19 cellular contexts compared by ENCODE assay signal in the genomic region with DNA sequence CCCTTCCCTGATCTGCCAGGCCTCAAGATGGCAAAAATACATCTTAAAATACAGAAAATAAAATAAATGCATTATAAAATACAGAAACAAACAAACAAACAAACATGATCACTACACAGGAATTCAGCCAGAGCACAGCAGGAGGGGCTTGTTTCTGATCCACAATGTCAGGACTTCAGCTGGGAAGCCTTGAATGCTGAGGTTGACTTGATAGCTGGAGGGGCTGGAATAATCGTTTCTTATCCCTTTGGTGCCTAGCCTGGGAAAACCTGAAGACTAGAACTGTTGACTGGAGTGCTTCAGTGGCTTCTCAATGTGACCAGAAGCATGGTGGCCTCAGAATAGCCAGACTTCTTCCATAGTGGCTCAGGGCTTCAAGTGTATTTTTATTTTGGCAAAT. TPM values are rescaled to one million over a fixed set of nuclear protein-coding genes. Genes with fewer than 3 reads are reported as not detected.
A peak's percentile ranks its signal among the peaks of the same experiment; 100 is the strongest.
DNase-seq lines count a peak whose midpoint lies in the region; ATAC-seq and TF ChIP-seq lines count a peak whose summit lies in the region.
"Had no signal": no experiment of that assay in that cellular context is flagged by ENCODE, and none has a peak within 500 bp of the region (broad histone marks: within the 10 kb centered on the region; RNA-seq: fewer than 3 reads in every experiment).

No MANE protein-coding gene starts in this region.

- no peak overlapping the region for H2BK15ac ChIP-seq in mesendoderm (replicated peaks; ENCODE audit: low read depth)

- H3K4me1 Mint-ChIP-seq in natural killer cell treated with Interleukin-12 subunit alpha and Interleukin-12 subunit beta and Interleukin-15 and Interleukin-18, amount 100 ng/mL, for 72 hours (ENCODE audit: low read depth in 2 of 2): no peaks in the 10 kb centered on the region
- peaks cover 7 to 8% of the 10 kb centered on the region in 2 donors for H3K4me1 Mint-ChIP-seq in natural killer cell
- H3K4me1 Mint-ChIP-seq in stimulated activated effector memory CD8-positive, alpha-beta T cell treated with anti-CD3 and anti-CD28 coated beads, Interleukin-12 subunit alpha, Interleukin-12 subunit beta, amount 100 ng/mL, for 72 hours: no peaks in the 10 kb centered on the region
- H3K4me1 Mint-ChIP-seq: B cell had no signal

- no peak for ATAC-seq in natural killer cell treated with Interleukin-12 subunit alpha and Interleukin-12 subunit beta and Interleukin-15 and Interleukin-18, amount 100 ng/mL, for 72 hours
- ATAC-seq in natural killer cell: no peak
- no peak for ATAC-seq in stimulated activated effector memory CD8-positive, alpha-beta T cell treated with anti-CD3 and anti-CD28 coated beads, Interleukin-12 subunit alpha, Interleukin-12 subunit beta, amount 100 ng/mL, for 72 hours
- ATAC-seq: A549; CD8-positive, alpha-beta T cell had no signal

- TF ChIP-seq CTCF in natural killer cell (IDR thresholded peaks at IDR 0.05): no peak
- TF ChIP-seq CTCF in lower leg skin (IDR thresholded peaks at IDR 0.05): no peak

- H3K23ac ChIP-seq in mesendoderm (ENCODE audit: low read length): no peak overlapping the region

- no peak overlapping the region for H4K8ac ChIP-seq in mesendoderm (ENCODE audit: low read depth, low read length)

- H3K4ac ChIP-seq in mesendoderm (ENCODE audit: low read depth, low read length): no peak overlapping the region

- no peaks in the 10 kb centered on the region for H3K36me3 Mint-ChIP-seq in natural killer cell treated with Interleukin-12 subunit alpha and Interleukin-12 subunit beta and Interleukin-15 and Interleukin-18, amount 100 ng/mL, for 72 hours
- H3K36me3 Mint-ChIP-seq in natural killer cell: no peaks in the 10 kb centered on the region
- H3K36me3 Mint-ChIP-seq in stimulated activated effector memory CD8-positive, alpha-beta T cell treated with anti-CD3 and anti-CD28 coated beads, Interleukin-12 subunit alpha, Interleukin-12 subunit beta, amount 100 ng/mL, for 72 hours: no peaks in the 10 kb centered on the region
- H3K36me3 Mint-ChIP-seq: CD8-positive, alpha-beta T cell had no signal

- no peaks in the 10 kb centered on the region for H3K79me1 ChIP-seq in mesendoderm (ENCODE audit: low read length)

- no peaks in the 10 kb centered on the region for H3K36me3 ChIP-seq in mesendoderm (ENCODE audit: control insufficient read depth, insufficient read depth, low read length)
- H3K36me3 ChIP-seq in SJCRH30: no peaks in the 10 kb centered on the region

- peak; percentile 1 for DNase-seq in natural killer cell treated with Interleukin-12 subunit alpha and Interleukin-12 subunit beta and Interleukin-15 and Interleukin-18, amount 100 ng/mL, for 72 hours (ENCODE audit: low spot score)
- DNase-seq in natural killer cell (no peak), ELF-1 (ENCODE audit: low read depth, low spot score) (peak; percentile 51), mesendoderm (peak; percentile 56), lower leg skin (ENCODE audit: low spot score in 2 of 2) (no peak), SJCRH30 (no peak), HUDEP-2 (lab: John Stamatoyannopoulos, UW; ENCODE audit: unreplicated experiment in 76 of 76) (no peak)
- DNase-seq in stimulated activated effector memory CD8-positive, alpha-beta T cell treated with anti-CD3 and anti-CD28 coated beads, Interleukin-12 subunit alpha, Interleukin-12 subunit beta, amount 100 ng/mL, for 72 hours (ENCODE audit: low spot score in 2 of 2): no peak
- DNase-seq: AML-193; Caco-2; Calu3; CD4-positive, alpha-beta T cell; CD8-positive, alpha-beta T cell; DMS79 treated with DMSO at 0.1 percent for 48 hours; GF-D8 had no signal

- H3K4me2 ChIP-seq in mesendoderm (ENCODE audit: low read length): no peak overlapping the region
- H3K4me2 ChIP-seq: A549 had no signal

- H2BK5ac ChIP-seq in mesendoderm (ENCODE audit: low read length): no peak overlapping the region

- no peak overlapping the region for H3K27ac Mint-ChIP-seq in natural killer cell treated with Interleukin-12 subunit alpha and Interleukin-12 subunit beta and Interleukin-15 and Interleukin-18, amount 100 ng/mL, for 72 hours
- H3K27ac Mint-ChIP-seq in natural killer cell: no peak overlapping the region
- peak overlapping the region; percentile 55 for H3K27ac Mint-ChIP-seq in stimulated activated effector memory CD8-positive, alpha-beta T cell treated with anti-CD3 and anti-CD28 coated beads, Interleukin-12 subunit alpha, Interleukin-12 subunit beta, amount 100 ng/mL, for 72 hours
- H3K27ac Mint-ChIP-seq: B cell; CD4-positive, alpha-beta T cell; CD8-positive, alpha-beta T cell had no signal

- H3K9me3 Mint-ChIP-seq in natural killer cell treated with Interleukin-12 subunit alpha and Interleukin-12 subunit beta and Interleukin-15 and Interleukin-18, amount 100 ng/mL, for 72 hours: no peaks in the 10 kb centered on the region
- no peaks in the 10 kb centered on the region for H3K9me3 Mint-ChIP-seq in natural killer cell
- H3K9me3 Mint-ChIP-seq in stimulated activated effector memory CD8-positive, alpha-beta T cell treated with anti-CD3 and anti-CD28 coated beads, Interleukin-12 subunit alpha, Interleukin-12 subunit beta, amount 100 ng/mL, for 72 hours: no peaks in the 10 kb centered on the region
- H3K9me3 Mint-ChIP-seq: CD4-positive, alpha-beta T cell; CD8-positive, alpha-beta T cell had no signal

- H3K79me2 ChIP-seq in mesendoderm (ENCODE audit: control insufficient read depth, insufficient read depth, low read length): no peaks in the 10 kb centered on the region

- no CpG with 5 or more reads among the region's 1 CpG for WGBS in mesendoderm (ENCODE audit: extremely low coverage, insufficient coverage, low lambda C conversion rate)
- 55 to 57% methylated on average over 1 of the region's 1 CpG for WGBS in lower leg skin, 2 donors

- H3K4me1 ChIP-seq in mesendoderm (ENCODE audit: control insufficient read depth, low read depth, low read length) (no peaks in the 10 kb centered on the region), SJCRH30 (no peaks in the 10 kb centered on the region)

- no peak overlapping the region for H3K9ac ChIP-seq in mesendoderm (ENCODE audit: low read length)

- intact Hi-C loops in natural killer cell (cut with micrococcal nuclease) (loop anchor here (5.0 kb wide), 1 partner anchor 338 kb away; no protein-coding TSS in a partner anchor), lower leg skin (cut with DNase I; ENCODE audit: low total_unique reads) (no loop called here)

- TF ChIP-seq POLR2A in lower leg skin (IDR thresholded peaks at IDR 0.05): no peak

- H3K9me3 ChIP-seq in SJCRH30 (replicated peaks): peaks cover 4% of the 10 kb centered on the region; the same call in 1 of the 2 replicates
- H3K9me3 ChIP-seq: A549, Caco-2 had no signal

- peaks cover 10 to 15% of the 10 kb centered on the region in 2 donors for H3K27me3 Mint-ChIP-seq in natural killer cell treated with Interleukin-12 subunit alpha and Interleukin-12 subunit beta and Interleukin-15 and Interleukin-18, amount 100 ng/mL, for 72 hours
- H3K27me3 Mint-ChIP-seq in natural killer cell (ENCODE audit: low read depth in 2 of 2): peaks cover 3 to 8% of the 10 kb centered on the region in 2 donors

- H3K18ac ChIP-seq in mesendoderm (ENCODE audit: low read length): no peak overlapping the region

- H3K27me3 ChIP-seq in mesendoderm (ENCODE audit: insufficient read depth, low read length, poor library complexity) (no peaks in the 10 kb centered on the region), SJCRH30 (no peaks in the 10 kb centered on the region)

- H2BK120ac ChIP-seq in mesendoderm (ENCODE audit: low read depth, low read length): no peak overlapping the region

- H3K4me3 Mint-ChIP-seq in natural killer cell treated with Interleukin-12 subunit alpha and Interleukin-12 subunit beta and Interleukin-15 and Interleukin-18, amount 100 ng/mL, for 72 hours: no peak overlapping the region
- no peak overlapping the region for H3K4me3 Mint-ChIP-seq in natural killer cell
- no peak overlapping the region for H3K4me3 Mint-ChIP-seq in stimulated activated effector memory CD8-positive, alpha-beta T cell treated with anti-CD3 and anti-CD28 coated beads, Interleukin-12 subunit alpha, Interleukin-12 subunit beta, amount 100 ng/mL, for 72 hours
- H3K4me3 Mint-ChIP-seq: B cell; CD4-positive, alpha-beta T cell; CD8-positive, alpha-beta T cell had no signal

- H3K56ac ChIP-seq in mesendoderm (ENCODE audit: low read length): no peak overlapping the region

- no peak overlapping the region for H3K27ac ChIP-seq in mesendoderm (ENCODE audit: low read depth, low read length)
- no peak overlapping the region for H3K27ac ChIP-seq in SJCRH30
- H3K27ac ChIP-seq: 22Rv1, A549, C4-2B had no signal

- H3K4me3 ChIP-seq in mesendoderm (ENCODE audit: low read length) (no peak overlapping the region), lower leg skin (ENCODE audit: low read depth, poor library complexity, severe bottlenecking) (no peak overlapping the region), SJCRH30 (no peak overlapping the region)
- H3K4me3 ChIP-seq: A549 had no signal

- no peak overlapping the region for H2AK5ac ChIP-seq in mesendoderm (ENCODE audit: low read length)

- no peak overlapping the region for H4K5ac ChIP-seq in mesendoderm (ENCODE audit: low read length)

RNA-seq across cellular contexts. Expression of a gene that starts 9.2 kb away (rescaled TPM):
- total RNA-seq in natural killer cell treated with Interleukin-12 subunit alpha and Interleukin-12 subunit beta and Interleukin-15 and Interleukin-18, amount 100 ng/mL, for 72 hours: under 1 TPM in 1 of 2 donors, not detected in 1; 0.75 TPM
- under 1 TPM; 0.40 to 0.84 (median 0.40) TPM for total RNA-seq in natural killer cell
- polyA plus RNA-seq in mesendoderm (2013, experiment 1 of 2): 23.5 TPM
- 23.3 TPM for polyA plus RNA-seq in mesendoderm (2013, experiment 2 of 2)
- 10 to 100 TPM; 22.5 to 50.2 (median 30.3) TPM for total RNA-seq in lower leg skin
- total RNA-seq in SJCRH30 (2014; rRNA removed; shearing (Covaris generic)): 29.8 and 30.4 TPM in 2 replicates

RNA-seq across cellular contexts. Expression of a gene that starts 17.3 kb away (rescaled TPM):
- under 1 TPM; 0.45 to 0.89 TPM for total RNA-seq in natural killer cell treated with Interleukin-12 subunit alpha and Interleukin-12 subunit beta and Interleukin-15 and Interleukin-18, amount 100 ng/mL, for 72 hours
- total RNA-seq in natural killer cell (1 to 10 TPM; 6.1 to 8.4 (median 6.8) TPM), lower leg skin (100 to 1,000 TPM; 133 to 169 (median 145) TPM)
- polyA plus RNA-seq in mesendoderm (2013, experiment 1 of 2): 3.3 TPM
- polyA plus RNA-seq in mesendoderm (2013, experiment 2 of 2): 2.9 TPM
- 11.2 and 14.4 TPM in 2 replicates for total RNA-seq in SJCRH30 (2014; rRNA removed; shearing (Covaris generic))

RNA-seq across cellular contexts. Expression of a gene that starts 32.6 kb away (rescaled TPM):
- total RNA-seq in natural killer cell treated with Interleukin-12 subunit alpha and Interleukin-12 subunit beta and Interleukin-15 and Interleukin-18, amount 100 ng/mL, for 72 hours: 10 to 100 TPM; 34.9 to 59.6 TPM
- total RNA-seq in natural killer cell: 10 to 100 TPM; 63.0 to 82.8 (median 76.4) TPM
- 9.5 TPM for polyA plus RNA-seq in mesendoderm (2013, experiment 1 of 2)
- polyA plus RNA-seq in mesendoderm (2013, experiment 2 of 2): 8.5 TPM
- total RNA-seq in lower leg skin: 10 to 100 TPM; 18.7 to 35.0 (median 21.4) TPM
- 20.7 and 27.1 TPM in 2 replicates for total RNA-seq in SJCRH30 (2014; rRNA removed; shearing (Covaris generic))

Comparison
In these comparisons a context has a peak if more than half of its experiments do, and no peak if none do; other contexts are left out.
1. DNase-seq: peak in natural killer cell treated with Interleukin-12 subunit alpha and Interleukin-12 subunit beta and Interleukin-15 and Interleukin-18, amount 100 ng/mL, for 72 hours (single experiment), ELF-1 (single experiment) and mesendoderm (single experiment); none in natural killer cell (single experiment), stimulated activated effector memory CD8-positive, alpha-beta T cell treated with anti-CD3 and anti-CD28 coated beads, Interleukin-12 subunit alpha, Interleukin-12 subunit beta, amount 100 ng/mL, for 72 hours (0 of 2), lower leg skin (0 of 2), SJCRH30 (0 of 2) and HUDEP-2 (0 of 76).
2. RNA of a gene that starts 9.2 kb away (total RNA-seq): 22.5 to 50.2 TPM in lower leg skin and 29.8 to 30.4 TPM in SJCRH30; 0.75 TPM in natural killer cell treated with Interleukin-12 subunit alpha and Interleukin-12 subunit beta and Interleukin-15 and Interleukin-18, amount 100 ng/mL, for 72 hours and 0.40 to 0.84 TPM in natural killer cell; every median in the first group is over 10 times any median in the second.